Comparison of ENCODE assay signal across 8 cellular contexts in the genomic region with DNA sequence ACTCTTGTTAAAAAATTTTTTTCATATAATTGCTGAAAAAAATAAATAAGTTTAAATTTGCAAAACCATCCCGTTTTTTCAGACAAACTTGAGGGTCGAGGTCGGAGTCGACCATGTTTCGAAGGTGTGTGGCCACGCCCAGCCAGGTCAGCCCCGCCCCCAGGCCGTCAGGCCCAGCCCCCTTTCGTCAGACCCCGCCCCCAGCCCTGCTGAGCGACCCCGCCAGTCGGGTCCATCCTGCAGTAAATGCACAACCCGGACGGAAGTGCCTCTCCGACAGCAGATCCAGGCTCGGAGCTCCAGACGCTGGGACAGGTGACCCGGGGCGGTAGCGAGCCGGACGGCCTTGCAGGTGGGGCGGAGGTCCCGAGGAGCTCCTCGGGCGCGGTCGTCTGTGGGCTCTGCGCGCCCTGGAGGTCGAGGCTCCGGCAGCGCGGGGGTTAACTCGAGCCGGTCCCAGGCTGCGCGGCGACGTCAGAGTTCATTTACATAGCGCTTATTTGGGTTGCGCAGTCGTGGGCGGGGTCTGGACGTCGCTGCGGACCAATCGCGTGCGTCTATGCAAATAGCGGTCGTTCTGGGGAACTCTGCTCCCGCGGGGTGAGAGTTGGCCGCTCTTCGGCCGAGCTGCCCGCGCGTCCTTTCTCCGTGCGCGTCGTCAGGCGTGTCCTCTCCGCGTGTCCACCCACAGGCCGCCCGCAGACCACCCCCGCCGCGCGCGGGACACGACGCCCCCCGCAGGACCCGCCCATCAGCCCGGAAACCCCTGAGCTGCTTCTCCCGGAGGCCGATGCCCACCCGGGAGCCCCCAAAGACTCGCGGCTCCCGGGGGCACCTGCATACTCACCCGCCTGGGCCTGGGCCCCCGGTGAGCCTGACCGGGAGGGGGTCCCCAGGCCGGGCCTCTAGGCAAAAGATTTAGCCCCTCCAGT. TPM values are rescaled to one million over a fixed set of nuclear protein-coding genes. Genes with fewer than 3 reads are reported as not detected.
DNase-seq lines count a peak whose midpoint lies in the region; ATAC-seq and TF ChIP-seq lines count a peak whose summit lies in the region.

Gene OCEL1 (plus strand): TSS at position 225 of the 932 bp plus-strand sequence. CDS start 22 bp downstream, at position 247.

- H3K4me3 ChIP-seq in KMS-11 (IDR thresholded peaks at IDR 0.05; ENCODE audit: insufficient read depth, low read depth, low read length) = no peak within 1 kb of the TSS
- H3K4me3 ChIP-seq in Panc1 (ENCODE audit: low read depth in 2 of 2, low read length in 2 of 2) = peak within 1 kb of the TSS; percentile 61 to 76
- peak within 1 kb of the TSS; percentile 66 to 79 for H3K4me3 ChIP-seq in esophagus (ENCODE audit: low read depth in 1 of 2, low read length in 2 of 2)
- H3K4me3 ChIP-seq in mucosa of stomach (ENCODE audit: low read length) = peak within 1 kb of the TSS; percentile 31

- in situ Hi-C loops in Panc1 (cut with HindIII; ENCODE audit: low pct_unique_long_range_greater_than_20kb, low sequenced_read_pairs) = no loop called here

- H3K36me3 Mint-ChIP-seq in activated T-cell treated with anti-CD3 and anti-CD28 coated beads, Interleukin-2, amount 50 U/mL, for 24 hours (ENCODE audit: low read depth) = peaks cover 9% of the 10 kb centered on the region

- peak within 1 kb of the TSS; percentile 87 for H3K4me3 Mint-ChIP-seq in activated T-cell treated with anti-CD3 and anti-CD28 coated beads, Interleukin-2, amount 50 U/mL, for 24 hours

- H3K9ac ChIP-seq in KMS-11 (peak within 1 kb of the TSS; percentile 61), mucosa of stomach (ENCODE audit: low read length) (peak within 1 kb of the TSS; percentile 53)

- peak within 1 kb of the TSS; percentile 36; the same call in 1 of the 2 replicates for H3K27ac ChIP-seq in KMS-11
- peak within 1 kb of the TSS; percentile 72 for H3K27ac ChIP-seq in Panc1 (ENCODE audit: low read length)
- H3K27ac ChIP-seq in esophagus (ENCODE audit: low read depth in 2 of 2, low read length in 1 of 2) = peak within 1 kb of the TSS; percentile 96 to 97

- peak within 1 kb of the TSS; percentile 93 for H2AFZ ChIP-seq in KMS-11 (ENCODE audit: low read depth)

- intact Hi-C loops in Panc1 (cut with micrococcal nuclease; ENCODE audit: unreplicated experiment) = loop anchor here (10.0 kb wide), 1 partner anchor 59 kb away; the partner anchor contains the start of gene ANKLE1

- ATAC-seq in GM21737 (IDR thresholded peaks at IDR 0.05; ENCODE audit: unreplicated experiment) (peak; percentile 90), Panc1 (peak; percentile 91)

- no TSS peak for BruUV-seq in Panc1 (replicated peaks; lab: Mats Ljungman, UMichigan)

- POLR2A ChIA-PET in Panc1 (lab: Charles Lee) = interaction anchor here (0.6 kb wide), 1 partner anchor 75 kb away, joined by 6 read pairs; no protein-coding TSS in a partner anchor

- DNase-seq in DMS79 (lab: John Stamatoyannopoulos, UW) = peak; percentile 94
- peak; percentile 73 for DNase-seq in Panc1 (ENCODE audit: low read depth, low spot score)
- peak; percentile 97 for DNase-seq in activated T-cell treated with anti-CD3 and anti-CD28 coated beads, Interleukin-2, amount 50 U/mL, for 24 hours
- DNase-seq in stimulated activated CD8-positive, alpha-beta memory T cell treated with anti-CD3 and anti-CD28 coated beads, Interleukin-4, amount 100 ng/mL, for 48 hours = peak; percentile 98

- 0 to 1% methylated on average over 81 to 90 of the region's 90 CpGs for WGBS in esophagus, 2 donors

- H3K27ac Mint-ChIP-seq in activated T-cell treated with anti-CD3 and anti-CD28 coated beads, Interleukin-2, amount 50 U/mL, for 24 hours = peak within 1 kb of the TSS; percentile 97

- no peak for TF ChIP-seq CTCF in KMS-11 (conservative IDR thresholded peaks at IDR 0.05; ENCODE audit: low read depth, low read length)
- no peak for TF ChIP-seq CTCF in Panc1 (IDR thresholded peaks at IDR 0.05)

- peak within 1 kb of the TSS; percentile 87 for H3K4me2 ChIP-seq in KMS-11

- H3K9me3 Mint-ChIP-seq in activated T-cell treated with anti-CD3 and anti-CD28 coated beads, Interleukin-2, amount 50 U/mL, for 24 hours = no peaks in the 10 kb centered on the region

- H3K79me2 ChIP-seq in KMS-11 (ENCODE audit: insufficient read depth, low read depth) = no peaks in the 10 kb centered on the region

- no peaks in the 10 kb centered on the region for H3K27me3 ChIP-seq in KMS-11 (ENCODE audit: insufficient read depth, low read depth)
- no peaks in the 10 kb centered on the region for H3K27me3 ChIP-seq in Panc1 (ENCODE audit: control insufficient read depth, insufficient read depth, low read length)
- H3K27me3 ChIP-seq in esophagus (ENCODE audit: control insufficient read depth in 1 of 2, insufficient read depth in 2 of 2, low read length in 2 of 2) = no peaks in the 10 kb centered on the region
- H3K27me3 ChIP-seq in mucosa of stomach (ENCODE audit: control insufficient read depth, insufficient read depth, low read length) = no peaks in the 10 kb centered on the region

- no peaks in the 10 kb centered on the region for H4K20me1 ChIP-seq in KMS-11 (ENCODE audit: insufficient read depth)

- H3K9me3 ChIP-seq in Panc1 (ENCODE audit: control insufficient read depth, insufficient read depth, low read depth, low read length) (no peaks in the 10 kb centered on the region), esophagus (ENCODE audit: control insufficient read depth in 2 of 2, insufficient read depth in 1 of 2, low read depth in 1 of 2, low read length in 1 of 2) (no peaks in the 10 kb centered on the region), mucosa of stomach (ENCODE audit: control insufficient read depth, low read length) (no peaks in the 10 kb centered on the region)

- CTCF ChIA-PET in Panc1 (lab: Charles Lee) = no interaction called here

- H3K36me3 ChIP-seq in KMS-11 (ENCODE audit: insufficient read depth) (no peaks in the 10 kb centered on the region), Panc1 (ENCODE audit: control insufficient read depth, insufficient read depth, low read length) (no peaks in the 10 kb centered on the region; the same call in 1 of the 2 replicates), esophagus (ENCODE audit: control insufficient read depth in 2 of 2, insufficient read depth in 2 of 2, low read length in 1 of 2) (peaks cover 6 to 11% of the 10 kb centered on the region in 2 donors), mucosa of stomach (ENCODE audit: control insufficient read depth, insufficient read depth, low read length) (peaks cover 5% of the 10 kb centered on the region)

- no peaks in the 10 kb centered on the region for H3K27me3 Mint-ChIP-seq in activated T-cell treated with anti-CD3 and anti-CD28 coated beads, Interleukin-2, amount 50 U/mL, for 24 hours

- H3K4me1 ChIP-seq in KMS-11 (ENCODE audit: low read depth, poor library complexity, severe bottlenecking) = peaks cover 6% of the 10 kb centered on the region
- H3K4me1 ChIP-seq in Panc1 (ENCODE audit: control insufficient read depth, insufficient read depth, low read length) = peaks cover 4% of the 10 kb centered on the region
- H3K4me1 ChIP-seq in esophagus (ENCODE audit: control insufficient read depth in 2 of 2, insufficient read depth in 2 of 2, low read length in 1 of 2) = no peaks in the 10 kb centered on the region
- H3K4me1 ChIP-seq in mucosa of stomach (ENCODE audit: control insufficient read depth, insufficient read depth, low read length) = peaks cover 5% of the 10 kb centered on the region

- peaks cover 10% of the 10 kb centered on the region for H3K4me1 Mint-ChIP-seq in activated T-cell treated with anti-CD3 and anti-CD28 coated beads, Interleukin-2, amount 50 U/mL, for 24 hours (ENCODE audit: low read depth)

RNA-seq across cellular contexts. Expression of gene OCEL1, which starts in this region (rescaled TPM):
- 37.1 TPM for total RNA-seq in Panc1 (2021; ENCODE audit: unreplicated experiment)
- 41.8 TPM for polyA plus RNA-seq in Panc1 (2012; ENCODE audit: insufficient read length)
- polyA plus RNA-seq in esophagus = 10 to 100 TPM in 1 of 2 donors, 1 to 10 TPM in 1; 7.9 to 12.7 TPM

Comparison
In these comparisons a context has a peak if more than half of its experiments do, and no peak if none do; other contexts are left out.
1. H3K27ac ChIP-seq: peak in every context shown above with its lines; median percentile 96 in esophagus; 72 in Panc1; 36 in KMS-11.